2 cellular contexts compared by ENCODE assay signal in the genomic region with DNA sequence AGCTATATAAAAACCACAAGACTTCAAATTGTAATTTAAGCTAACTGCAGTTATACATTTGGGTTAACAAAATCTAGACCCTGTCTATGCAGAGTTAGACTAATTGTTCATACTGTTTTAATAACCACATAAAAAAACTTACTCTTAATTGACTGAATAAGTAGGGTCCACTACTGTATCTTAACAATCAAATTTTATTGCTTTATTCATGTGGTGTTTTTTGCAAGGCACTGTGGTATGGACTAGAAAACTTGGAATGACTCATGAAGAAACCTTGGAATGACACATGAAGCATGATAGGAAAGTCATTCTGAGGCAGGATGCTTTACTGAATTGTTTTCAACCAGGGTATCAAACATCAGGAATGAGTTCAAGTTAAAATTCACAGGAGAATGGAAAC.
TF ChIP-seq lines count a peak whose summit lies in the region.

No MANE protein-coding gene starts in this region.

TF ChIP-seq in A549, 52 proteins besides CTCF, POLR2A, EP300 and RAD21:
- TF ChIP-seq JUNB (IDR thresholded peaks at IDR 0.05) (no peak), RNF2 (IDR thresholded peaks at IDR 0.05; ENCODE audit: borderline replicate concordance, low read depth) (no peak), FOSL2 (IDR thresholded peaks at IDR 0.05) (no peak), FOSL2 (CRISPR knock-in tag; IDR thresholded peaks at IDR 0.05) (peak; percentile 54), RCOR1 (IDR thresholded peaks at IDR 0.05; ENCODE audit: low read depth, low read length) (no peak), CBX2 (IDR thresholded peaks at IDR 0.05; ENCODE audit: borderline replicate concordance, low read depth) (no peak)
- TF ChIP-seq, protein P1, sequence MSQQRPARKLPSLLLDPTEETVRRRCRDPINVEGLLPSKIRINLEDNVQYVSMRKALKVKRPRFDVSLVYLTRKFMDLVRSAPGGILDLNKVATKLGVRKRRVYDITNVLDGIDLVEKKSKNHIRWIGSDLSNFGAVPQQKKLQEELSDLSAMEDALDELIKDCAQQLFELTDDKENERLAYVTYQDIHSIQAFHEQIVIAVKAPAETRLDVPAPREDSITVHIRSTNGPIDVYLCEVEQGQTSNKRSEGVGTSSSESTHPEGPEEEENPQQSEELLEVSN (IDR thresholded peaks at IDR 0.05; ENCODE audit: borderline replicate concordance, low read depth): no peak
- TF ChIP-seq, protein P2, sequence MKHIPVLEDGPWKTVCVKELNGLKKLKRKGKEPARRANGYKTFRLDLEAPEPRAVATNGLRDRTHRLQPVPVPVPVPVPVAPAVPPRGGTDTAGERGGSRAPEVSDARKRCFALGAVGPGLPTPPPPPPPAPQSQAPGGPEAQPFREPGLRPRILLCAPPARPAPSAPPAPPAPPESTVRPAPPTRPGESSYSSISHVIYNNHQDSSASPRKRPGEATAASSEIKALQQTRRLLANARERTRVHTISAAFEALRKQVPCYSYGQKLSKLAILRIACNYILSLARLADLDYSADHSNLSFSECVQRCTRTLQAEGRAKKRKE (CRISPR knock-in tag; IDR thresholded peaks at IDR 0.05; ENCODE audit: low read depth): no peak

TF ChIP-seq in GM23338, 12 proteins besides CTCF, POLR2A, EP300 and RAD21:
- TF ChIP-seq, protein P3, sequence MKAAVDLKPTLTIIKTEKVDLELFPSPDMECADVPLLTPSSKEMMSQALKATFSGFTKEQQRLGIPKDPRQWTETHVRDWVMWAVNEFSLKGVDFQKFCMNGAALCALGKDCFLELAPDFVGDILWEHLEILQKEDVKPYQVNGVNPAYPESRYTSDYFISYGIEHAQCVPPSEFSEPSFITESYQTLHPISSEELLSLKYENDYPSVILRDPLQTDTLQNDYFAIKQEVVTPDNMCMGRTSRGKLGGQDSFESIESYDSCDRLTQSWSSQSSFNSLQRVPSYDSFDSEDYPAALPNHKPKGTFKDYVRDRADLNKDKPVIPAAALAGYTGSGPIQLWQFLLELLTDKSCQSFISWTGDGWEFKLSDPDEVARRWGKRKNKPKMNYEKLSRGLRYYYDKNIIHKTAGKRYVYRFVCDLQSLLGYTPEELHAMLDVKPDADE (IDR thresholded peaks at IDR 0.05): no peak
- TF ChIP-seq JUNB (IDR thresholded peaks at IDR 0.05; ENCODE audit: unreplicated experiment) (no peak), REST (IDR thresholded peaks at IDR 0.05; ENCODE audit: unreplicated experiment) (no peak), ZNF331 (CRISPR knock-in tag; IDR thresholded peaks at IDR 0.05; ENCODE audit: low read depth) (no peak), STAT1 (IDR thresholded peaks at IDR 0.05; ENCODE audit: unreplicated experiment) (no peak), CREB1 (CRISPR knock-in tag; IDR thresholded peaks at IDR 0.05; ENCODE audit: low read depth) (no peak), EZH2 (IDR thresholded peaks at IDR 0.05; ENCODE audit: low read depth, unreplicated experiment) (no peak), ZNF114 (CRISPR knock-in tag; IDR thresholded peaks at IDR 0.05) (no peak), EZH2phosphoT487 (IDR thresholded peaks at IDR 0.05; ENCODE audit: unreplicated experiment) (no peak), NANOG (IDR thresholded peaks at IDR 0.05; ENCODE audit: borderline replicate concordance) (no peak), POLR2AphosphoS5 (IDR thresholded peaks at IDR 0.05; ENCODE audit: low read depth) (no peak)
- TF ChIP-seq, protein P4, sequence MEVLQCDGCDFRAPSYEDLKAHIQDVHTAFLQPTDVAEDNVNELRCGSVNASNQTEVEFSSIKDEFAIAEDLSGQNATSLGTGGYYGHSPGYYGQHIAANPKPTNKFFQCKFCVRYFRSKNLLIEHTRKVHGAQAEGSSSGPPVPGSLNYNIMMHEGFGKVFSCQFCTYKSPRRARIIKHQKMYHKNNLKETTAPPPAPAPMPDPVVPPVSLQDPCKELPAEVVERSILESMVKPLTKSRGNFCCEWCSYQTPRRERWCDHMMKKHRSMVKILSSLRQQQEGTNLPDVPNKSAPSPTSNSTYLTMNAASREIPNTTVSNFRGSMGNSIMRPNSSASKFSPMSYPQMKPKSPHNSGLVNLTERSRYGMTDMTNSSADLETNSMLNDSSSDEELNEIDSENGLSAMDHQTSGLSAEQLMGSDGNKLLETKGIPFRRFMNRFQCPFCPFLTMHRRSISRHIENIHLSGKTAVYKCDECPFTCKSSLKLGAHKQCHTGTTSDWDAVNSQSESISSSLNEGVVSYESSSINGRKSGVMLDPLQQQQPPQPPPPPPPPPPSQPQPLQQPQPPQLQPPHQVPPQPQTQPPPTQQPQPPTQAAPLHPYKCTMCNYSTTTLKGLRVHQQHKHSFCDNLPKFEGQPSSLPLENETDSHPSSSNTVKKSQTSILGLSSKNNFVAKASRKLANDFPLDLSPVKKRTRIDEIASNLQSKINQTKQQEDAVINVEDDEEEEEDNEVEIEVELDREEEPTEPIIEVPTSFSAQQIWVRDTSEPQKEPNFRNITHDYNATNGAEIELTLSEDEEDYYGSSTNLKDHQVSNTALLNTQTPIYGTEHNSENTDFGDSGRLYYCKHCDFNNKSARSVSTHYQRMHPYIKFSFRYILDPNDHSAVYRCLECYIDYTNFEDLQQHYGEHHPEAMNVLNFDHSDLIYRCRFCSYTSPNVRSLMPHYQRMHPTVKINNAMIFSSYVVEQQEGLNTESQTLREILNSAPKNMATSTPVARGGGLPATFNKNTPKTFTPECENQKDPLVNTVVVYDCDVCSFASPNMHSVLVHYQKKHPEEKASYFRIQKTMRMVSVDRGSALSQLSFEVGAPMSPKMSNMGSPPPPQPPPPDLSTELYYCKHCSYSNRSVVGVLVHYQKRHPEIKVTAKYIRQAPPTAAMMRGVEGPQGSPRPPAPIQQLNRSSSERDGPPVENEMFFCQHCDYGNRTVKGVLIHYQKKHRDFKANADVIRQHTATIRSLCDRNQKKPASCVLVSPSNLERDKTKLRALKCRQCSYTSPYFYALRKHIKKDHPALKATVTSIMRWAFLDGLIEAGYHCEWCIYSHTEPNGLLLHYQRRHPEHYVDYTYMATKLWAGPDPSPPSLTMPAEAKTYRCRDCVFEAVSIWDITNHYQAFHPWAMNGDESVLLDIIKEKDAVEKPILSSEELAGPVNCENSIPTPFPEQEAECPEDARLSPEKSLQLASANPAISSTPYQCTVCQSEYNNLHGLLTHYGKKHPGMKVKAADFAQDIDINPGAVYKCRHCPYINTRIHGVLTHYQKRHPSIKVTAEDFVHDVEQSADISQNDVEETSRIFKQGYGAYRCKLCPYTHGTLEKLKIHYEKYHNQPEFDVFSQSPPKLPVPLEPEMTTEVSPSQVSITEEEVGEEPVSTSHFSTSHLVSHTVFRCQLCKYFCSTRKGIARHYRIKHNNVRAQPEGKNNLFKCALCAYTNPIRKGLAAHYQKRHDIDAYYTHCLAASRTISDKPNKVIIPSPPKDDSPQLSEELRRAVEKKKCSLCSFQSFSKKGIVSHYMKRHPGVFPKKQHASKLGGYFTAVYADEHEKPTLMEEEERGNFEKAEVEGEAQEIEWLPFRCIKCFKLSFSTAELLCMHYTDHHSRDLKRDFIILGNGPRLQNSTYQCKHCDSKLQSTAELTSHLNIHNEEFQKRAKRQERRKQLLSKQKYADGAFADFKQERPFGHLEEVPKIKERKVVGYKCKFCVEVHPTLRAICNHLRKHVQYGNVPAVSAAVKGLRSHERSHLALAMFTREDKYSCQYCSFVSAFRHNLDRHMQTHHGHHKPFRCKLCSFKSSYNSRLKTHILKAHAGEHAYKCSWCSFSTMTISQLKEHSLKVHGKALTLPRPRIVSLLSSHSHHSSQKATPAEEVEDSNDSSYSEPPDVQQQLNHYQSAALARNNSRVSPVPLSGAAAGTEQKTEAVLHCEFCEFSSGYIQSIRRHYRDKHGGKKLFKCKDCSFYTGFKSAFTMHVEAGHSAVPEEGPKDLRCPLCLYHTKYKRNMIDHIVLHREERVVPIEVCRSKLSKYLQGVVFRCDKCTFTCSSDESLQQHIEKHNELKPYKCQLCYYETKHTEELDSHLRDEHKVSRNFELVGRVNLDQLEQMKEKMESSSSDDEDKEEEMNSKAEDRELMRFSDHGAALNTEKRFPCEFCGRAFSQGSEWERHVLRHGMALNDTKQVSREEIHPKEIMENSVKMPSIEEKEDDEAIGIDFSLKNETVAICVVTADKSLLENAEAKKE (CRISPR knock-in tag; IDR thresholded peaks at IDR 0.05): no peak
TF ChIP-seq in GM23338: peak in this region for 0.
